8 cellular contexts compared by ENCODE assay signal in genomic region chr6:36123270-36124139, GRCh38. TPM values are rescaled to one million over a fixed set of nuclear protein-coding genes. Genes with fewer than 3 reads are reported as not detected.
DNase-seq lines count a peak whose midpoint lies in the region; ATAC-seq and TF ChIP-seq lines count a peak whose summit lies in the region.

No MANE protein-coding gene starts in this region.

- no peak overlapping the region for H3K4me3 ChIP-seq in CD8-positive, alpha-beta T cell (ENCODE audit: low read depth, low read length)
- H3K4me3 ChIP-seq in SJCRH30 (no peak overlapping the region), parathyroid adenoma (ENCODE audit: low read depth, low read length) (no peak overlapping the region)

- H3K4me2 ChIP-seq in parathyroid adenoma (ENCODE audit: low read length): no peak overlapping the region

- H3K9me3 Mint-ChIP-seq in CD8-positive, alpha-beta T cell: no peaks in the 10 kb centered on the region
- H3K9me3 Mint-ChIP-seq in type B pancreatic cell: no peaks in the 10 kb centered on the region

- peak; percentile 80 to 93 (median 89) for DNase-seq in CD8-positive, alpha-beta T cell
- DNase-seq in SJCRH30 (peak; percentile 76 to 85), activated gamma-delta T cell (lab: John Stamatoyannopoulos, UW) (peak; percentile 27), globus pallidus (ENCODE audit: low spot score) (peak; percentile 68), type B pancreatic cell (ENCODE audit: extremely low spot score, unreplicated experiment) (no peak)

- peak overlapping the region; percentile 54 for H3K4me3 Mint-ChIP-seq in CD8-positive, alpha-beta T cell
- H3K4me3 Mint-ChIP-seq in type B pancreatic cell: no peak overlapping the region

- ATAC-seq in CD8-positive, alpha-beta T cell: peak; percentile 74
- peak; percentile 69 for ATAC-seq in GM21381 (IDR thresholded peaks at IDR 0.05; ENCODE audit: unreplicated experiment)

- H3K27me3 Mint-ChIP-seq in CD8-positive, alpha-beta T cell (ENCODE audit: low read depth): no peaks in the 10 kb centered on the region
- H3K27me3 Mint-ChIP-seq in type B pancreatic cell: peaks cover 8% of the 10 kb centered on the region

- H3K36me3 Mint-ChIP-seq in CD8-positive, alpha-beta T cell: no peaks in the 10 kb centered on the region
- no peaks in the 10 kb centered on the region for H3K36me3 Mint-ChIP-seq in type B pancreatic cell

- peaks cover 89% of the 10 kb centered on the region for H3K4me1 Mint-ChIP-seq in CD8-positive, alpha-beta T cell (ENCODE audit: low read depth)
- peaks cover 21% of the 10 kb centered on the region for H3K4me1 Mint-ChIP-seq in type B pancreatic cell (ENCODE audit: unreplicated experiment)

- TF ChIP-seq CTCF in CD8-positive, alpha-beta T cell (IDR thresholded peaks at IDR 0.05): peak; percentile 54
- peak; percentile 61 for TF ChIP-seq CTCF in LNCAP (IDR thresholded peaks at IDR 0.05)
- TF ChIP-seq CTCF in parathyroid adenoma (IDR thresholded peaks at IDR 0.05): peak; percentile 66
- peak; percentile 73 for TF ChIP-seq CTCF in type B pancreatic cell (conservative IDR thresholded peaks at IDR 0.05)

- no peaks in the 10 kb centered on the region for H3K79me2 ChIP-seq in parathyroid adenoma

- peak overlapping the region; percentile 38 for H3K27ac ChIP-seq in CD8-positive, alpha-beta T cell (ENCODE audit: low read depth, low read length)
- H3K27ac ChIP-seq in SJCRH30 (no peak overlapping the region), parathyroid adenoma (no peak overlapping the region)

- CTCF ChIA-PET in CD8-positive, alpha-beta T cell (lab: Charles Lee): interaction anchor here (0.6 to 7.9 kb wide), 11 partner anchors 7 to 218 kb away, joined by 3 to 88 read pairs (median 5); partner anchors contain the start of genes MAPK13 and MAPK14

- peak overlapping the region; percentile 100 for H3K27ac Mint-ChIP-seq in CD8-positive, alpha-beta T cell
- H3K27ac Mint-ChIP-seq in type B pancreatic cell: peak overlapping the region; percentile 16

- no peaks in the 10 kb centered on the region for H3K9me3 ChIP-seq in CD8-positive, alpha-beta T cell (ENCODE audit: low read length)
- H3K9me3 ChIP-seq in SJCRH30 (replicated peaks) (no peaks in the 10 kb centered on the region), parathyroid adenoma (ENCODE audit: control insufficient read depth, low read length) (no peaks in the 10 kb centered on the region)

- H3K9ac ChIP-seq in parathyroid adenoma: no peak overlapping the region

- no peaks in the 10 kb centered on the region for H3K27me3 ChIP-seq in CD8-positive, alpha-beta T cell (ENCODE audit: insufficient read depth, low read length)
- H3K27me3 ChIP-seq in SJCRH30 (no peaks in the 10 kb centered on the region), parathyroid adenoma (ENCODE audit: control insufficient read depth, insufficient read depth, low read length) (no peaks in the 10 kb centered on the region)

- peak overlapping the region; percentile 62 for H2AFZ ChIP-seq in parathyroid adenoma

- POLR2A ChIA-PET in CD8-positive, alpha-beta T cell (lab: Charles Lee): interaction anchor here (0.7 to 3.5 kb wide), 5 partner anchors 8 to 80 kb away, joined by 3 to 42 read pairs (median 4); partner anchors contain the start of gene MAPK13

- H3K36me3 ChIP-seq in CD8-positive, alpha-beta T cell (ENCODE audit: insufficient read depth, low read length): no peaks in the 10 kb centered on the region
- H3K36me3 ChIP-seq in SJCRH30: no peaks in the 10 kb centered on the region
- no peaks in the 10 kb centered on the region for H3K36me3 ChIP-seq in parathyroid adenoma (ENCODE audit: control insufficient read depth, insufficient read depth, low read length)

- peaks cover 87% of the 10 kb centered on the region for H3K4me1 ChIP-seq in CD8-positive, alpha-beta T cell (ENCODE audit: insufficient read depth, low read length)
- H3K4me1 ChIP-seq in SJCRH30: no peaks in the 10 kb centered on the region
- peaks cover 39% of the 10 kb centered on the region for H3K4me1 ChIP-seq in parathyroid adenoma

- intact Hi-C loops in CD8-positive, alpha-beta T cell (cut with DNase I, micrococcal nuclease): loop anchor here (1.0 to 10.0 kb wide), 4 partner anchors 73 to 471 kb away; partner anchors contain the start of genes BRPF3 (in 2 of the 2) and SRSF3 (in 2 of the 2)

RNA-seq across cellular contexts. Expression of gene MAPK13, which starts 6.8 kb away (rescaled TPM):
- 10 to 100 TPM; 43.2 to 45.1 TPM for total RNA-seq in CD8-positive, alpha-beta T cell
- total RNA-seq in SJCRH30 (2014; rRNA removed; shearing (Covaris generic)): 0.08 and 0.23 TPM in 2 replicates
- total RNA-seq in type B pancreatic cell (ENCODE audit: low replicate concordance): 29.4 and 67.6 TPM in 2 replicates

Comparison
In these comparisons a context has a peak if more than half of its experiments do, and no peak if none do; other contexts are left out.
1. RNA of gene MAPK13, which starts 6.8 kb away (total RNA-seq): 43.2 to 45.1 TPM in CD8-positive, alpha-beta T cell and 29.4 to 67.6 TPM in type B pancreatic cell; 0.08 to 0.23 TPM in SJCRH30; every median in the first group is over 10 times any median in the second.
2. Peak in every context shown above with its lines, with median percentiles within 50 percentile points of each other: CTCF ChIP-seq.